In genomic region chr7:30909431-30909830, GRCh38 we compare ENCODE assay signal across 16 cellular contexts. TPM values are rescaled to one million over a fixed set of nuclear protein-coding genes. Genes with fewer than 3 reads are reported as not detected.
"Had no signal": no experiment of that assay in that cellular context is flagged by ENCODE, and none has a peak within 500 bp of the region (broad histone marks: within the 10 kb centered on the region; RNA-seq: fewer than 3 reads in every experiment).

No MANE protein-coding gene starts in this region.

- DNase-seq: activated CD4-positive, alpha-beta T cell treated with anti-CD3 and anti-CD28 coated beads for 48 hours; activated CD4-positive, CD25-positive, alpha-beta regulatory T cell; activated CD8-positive, alpha-beta T cell treated with anti-CD3 and anti-CD28 coated beads for 36 hours; activated naive CD4-positive, alpha-beta T cell; activated naive CD8-positive, alpha-beta T cell treated with anti-CD3 and anti-CD28 coated beads for 36 hours; activated T-cell treated with anti-CD3 and anti-CD28 coated beads, Interleukin-2, amount 50 U/mL, for 1 hour; central memory CD4-positive, alpha-beta T cell; foreskin melanocyte; posterior cingulate gyrus had no signal

- H3K27ac ChIP-seq: SK-N-MC had no signal

- H3K4me3 ChIP-seq: SK-N-MC, skin epidermis had no signal

- ATAC-seq: activated CD8-positive, alpha-beta T cell treated with anti-CD3 and anti-CD28 coated beads for 36 hours; activated T-helper 17 cell treated with anti-CD3 and anti-CD28 coated beads, Interleukin-2, amount 50 U/mL, for 72 hours had no signal

RNA-seq across cellular contexts. Expression of gene GHRHR, which starts 54.3 kb away (rescaled TPM):
- total RNA-seq: activated CD8-positive, alpha-beta T cell treated with anti-CD3 and anti-CD28 coated beads for 36 hours; activated naive CD8-positive, alpha-beta T cell treated with anti-CD3 and anti-CD28 coated beads for 36 hours; activated T-helper 17 cell treated with anti-CD3 and anti-CD28 coated beads, Interleukin-2, amount 50 U/mL, for 72 hours; epithelial cell of proximal tubule; mesothelial cell of epicardium; urinary bladder had no signal
- polyA plus RNA-seq: keratinocyte, urinary bladder had no signal
